In genomic region chr2:207282916-207283315, GRCh38 we compare ENCODE assay signal across 9 cellular contexts.
DNase-seq lines count a peak whose midpoint lies in the region; ATAC-seq and TF ChIP-seq lines count a peak whose summit lies in the region.
"Had no signal": no experiment of that assay in that cellular context is flagged by ENCODE, and none has a peak within 500 bp of the region (broad histone marks: within the 10 kb centered on the region; RNA-seq: fewer than 3 reads in every experiment).

No MANE protein-coding gene starts in this region.

- no peak overlapping the region for H3K18ac ChIP-seq in trophoblast cell (ENCODE audit: low read length)

- H4K91ac ChIP-seq in trophoblast cell (ENCODE audit: low read depth, low read length) = no peak overlapping the region

- no peak overlapping the region for H4K12ac ChIP-seq in trophoblast cell (ENCODE audit: low read depth, low read length)

- H3K14ac ChIP-seq in trophoblast cell (ENCODE audit: low read length) = no peak overlapping the region

- no peak overlapping the region for H2BK5ac ChIP-seq in trophoblast cell (ENCODE audit: low read depth, low read length, poor library complexity)

- H3K9me3 ChIP-seq in trophoblast cell (ENCODE audit: insufficient read depth, low read depth, low read length) = no peaks in the 10 kb centered on the region

- peaks cover 2% of the 10 kb centered on the region for H3K27me3 ChIP-seq in trophoblast cell (ENCODE audit: insufficient read depth, low read length)

- H3K4me1 ChIP-seq in trophoblast cell (ENCODE audit: control insufficient read depth in 1 of 2, insufficient read depth in 2 of 2, low read length in 2 of 2) = no peaks in the 10 kb centered on the region

- peak overlapping the region in 2 of 3 donors; percentile 29 to 37 for H3K4me3 Mint-ChIP-seq in T-cell

- no peaks in the 10 kb centered on the region for H3K79me2 ChIP-seq in trophoblast cell (ENCODE audit: control insufficient read depth, insufficient read depth, low read length, poor library complexity)

- H3K9me3 Mint-ChIP-seq in T-cell = no peaks in the 10 kb centered on the region

- H2AFZ ChIP-seq in trophoblast cell (ENCODE audit: insufficient read depth, low read length, poor library complexity) = no peak overlapping the region

- H3K79me1 ChIP-seq in trophoblast cell (ENCODE audit: low read length) = no peaks in the 10 kb centered on the region

- H4K8ac ChIP-seq in trophoblast cell (ENCODE audit: low read depth, low read length) = no peak overlapping the region

- H3K4ac ChIP-seq in trophoblast cell (ENCODE audit: low read depth, low read length) = no peak overlapping the region

- POLR2A ChIA-PET in T-cell (lab: Charles Lee) = interaction anchor here in 1 of 2 donors (0.6 kb wide), 1 partner anchor 21 kb away, joined by 6 read pairs; no protein-coding TSS in a partner anchor

- H2BK120ac ChIP-seq in trophoblast cell (ENCODE audit: insufficient read depth, low read length, poor library complexity) = no peak overlapping the region

- H3K4me2 ChIP-seq in trophoblast cell (ENCODE audit: low read length) = no peak overlapping the region

- no peak overlapping the region for H2AK5ac ChIP-seq in trophoblast cell (ENCODE audit: low read length)

- no peak overlapping the region for H3K27ac ChIP-seq in trophoblast cell (ENCODE audit: low read depth, low read length)

- no peak overlapping the region for H3K23ac ChIP-seq in trophoblast cell (ENCODE audit: low read length)

- CTCF ChIA-PET in T-cell (lab: Charles Lee) = no interaction called here

- peaks cover 2% of the 10 kb centered on the region for H3K36me3 Mint-ChIP-seq in T-cell

- peak overlapping the region in 1 of 2 donors; percentile 62 for H3K27ac Mint-ChIP-seq in T-cell

- H3K4me1 Mint-ChIP-seq in T-cell = peaks cover 15 to 31% (median 30%) of the 10 kb centered on the region in 3 donors

- H3K27me3 Mint-ChIP-seq in T-cell = peaks cover 0 to 2% of the 10 kb centered on the region in 2 donors

- ATAC-seq in GM21447 (IDR thresholded peaks at IDR 0.05; ENCODE audit: unreplicated experiment) = peak; percentile 34
- ATAC-seq in T-cell (replicated peaks in 1 of 4) = no peak
- ATAC-seq in HG02970 (IDR thresholded peaks at IDR 0.05; ENCODE audit: low FRiP score, unreplicated experiment) = no peak

- H2BK12ac ChIP-seq in trophoblast cell (ENCODE audit: low read length) = no peak overlapping the region

- TF ChIP-seq CTCF in fibroblast of villous mesenchyme (IDR thresholded peaks at IDR 0.05; ENCODE audit: insufficient read depth, low read depth, low read length) = no peak

- peak; percentile 29 for DNase-seq in Ammon's horn (ENCODE audit: low spot score)
- DNase-seq in T-cell = no peak
- peak; percentile 44 for DNase-seq in fibroblast of villous mesenchyme (ENCODE audit: low read depth)
- DNase-seq in NCI-H446 (lab: John Stamatoyannopoulos, UW) = no peak
- no peak for DNase-seq in trophoblast cell
- DNase-seq in OCI-M2 (lab: John Stamatoyannopoulos, UW; ENCODE audit: unreplicated experiment) = no peak
- DNase-seq: NCI-H187 treated with DMSO at 0.1 percent for 48 hours had no signal

- no peak overlapping the region for H3K4me3 ChIP-seq in fibroblast of villous mesenchyme (ENCODE audit: low read depth, low read length)
- no peak overlapping the region for H3K4me3 ChIP-seq in trophoblast cell (ENCODE audit: low read depth, low read length)

- no peak overlapping the region for H3K9ac ChIP-seq in trophoblast cell (ENCODE audit: low read length)

- H3K36me3 ChIP-seq in trophoblast cell (ENCODE audit: control insufficient read depth in 1 of 2, insufficient read depth in 2 of 2, low read length in 2 of 2) = no peaks in the 10 kb centered on the region

Comparison
In these comparisons a context has a peak if more than half of its experiments do, and no peak if none do; other contexts are left out.
1. DNase-seq: peak in Ammon's horn (single experiment) and fibroblast of villous mesenchyme (single experiment); none in T-cell (0 of 34), NCI-H446 (0 of 2), trophoblast cell (0 of 2) and OCI-M2 (single experiment).